22 cellular contexts compared by ENCODE assay signal in the genomic region with DNA sequence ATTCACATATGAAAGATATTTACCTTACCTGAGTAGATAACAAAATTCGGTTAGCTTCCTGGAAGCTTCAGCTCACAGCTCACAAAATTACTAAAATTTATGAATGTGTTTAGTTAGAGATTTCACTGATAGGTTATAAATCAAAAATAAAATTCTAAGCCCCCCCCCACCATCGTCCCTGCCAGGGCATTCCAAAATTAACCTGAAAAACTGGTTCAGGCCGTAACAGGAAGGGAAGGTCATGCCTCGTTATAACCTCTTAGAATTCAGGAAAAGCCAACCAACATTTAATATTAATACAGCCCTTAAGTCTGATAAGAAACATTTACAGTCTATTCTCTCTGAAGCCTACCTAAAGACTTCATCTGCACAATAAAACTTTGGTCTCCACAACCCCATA.
"Had no signal": no experiment of that assay in that cellular context is flagged by ENCODE, and none has a peak within 500 bp of the region (broad histone marks: within the 10 kb centered on the region; RNA-seq: fewer than 3 reads in every experiment).

No MANE protein-coding gene starts in this region.

- H3K9me3 ChIP-seq: esophagus muscularis mucosa, gastroesophageal sphincter, heart left ventricle, mucosa of descending colon, spleen, tibial nerve, vagina had no signal

- FAIRE-seq: endothelial cell of umbilical vein, kidney had no signal

- H3K4me3 ChIP-seq: esophagus muscularis mucosa, gastroesophageal sphincter, heart left ventricle, mucosa of descending colon, spleen, tibial nerve, vagina had no signal

- ATAC-seq: activated CD8-positive, alpha-beta memory T cell treated with anti-CD3 and anti-CD28 coated beads, Interleukin-2, amount 10 ng/mL, durations not matched to agents 7 days and 5 days; activated naive CD8-positive, alpha-beta T cell treated with anti-CD3 and anti-CD28 coated beads, Interleukin-2, amount 50 U/mL, for 24 hours; gastroesophageal sphincter; heart left ventricle; mucosa of descending colon had no signal

- H3K27ac ChIP-seq: esophagus muscularis mucosa, gastroesophageal sphincter, heart left ventricle, spleen, tibial nerve, vagina had no signal

- H3K4me1 ChIP-seq: esophagus muscularis mucosa, gastroesophageal sphincter, tibial nerve, vagina had no signal

- DNase-seq: activated B cell treated with CpG ODN at 0.5 μM for 24 hours; activated CD4-positive, alpha-beta memory T cell treated with anti-CD3 and anti-CD28 coated beads, Interleukin-2, amount 10 ng/mL, durations not matched to agents 7 days and 5 days; activated CD4-positive, alpha-beta T cell treated with anti-CD3 and anti-CD28 coated beads for 48 hours; activated CD8-positive, alpha-beta memory T cell treated with anti-CD3 and anti-CD28 coated beads, Interleukin-2, amount 10 ng/mL, durations not matched to agents 7 days and 5 days; activated naive CD4-positive, alpha-beta T cell treated with Interleukin-2 at 50 U/mL for 16 hours; activated naive CD8-positive, alpha-beta T cell treated with anti-CD3 and anti-CD28 coated beads, Interleukin-2, amount 50 U/mL, for 24 hours; aorta; cerebellar nuclear complex; cortex of kidney; heart left ventricle; mesenchymal stem cell; mucosa of descending colon; naive B cell; spleen; stimulated activated naive CD4-positive, alpha-beta T cell treated with Interleukin-2 at 50 U/mL for 16 hours; substantia nigra had no signal

- H3K27me3 ChIP-seq: esophagus muscularis mucosa, gastroesophageal sphincter, heart left ventricle, spleen, tibial nerve, vagina had no signal
